In the genomic region with DNA sequence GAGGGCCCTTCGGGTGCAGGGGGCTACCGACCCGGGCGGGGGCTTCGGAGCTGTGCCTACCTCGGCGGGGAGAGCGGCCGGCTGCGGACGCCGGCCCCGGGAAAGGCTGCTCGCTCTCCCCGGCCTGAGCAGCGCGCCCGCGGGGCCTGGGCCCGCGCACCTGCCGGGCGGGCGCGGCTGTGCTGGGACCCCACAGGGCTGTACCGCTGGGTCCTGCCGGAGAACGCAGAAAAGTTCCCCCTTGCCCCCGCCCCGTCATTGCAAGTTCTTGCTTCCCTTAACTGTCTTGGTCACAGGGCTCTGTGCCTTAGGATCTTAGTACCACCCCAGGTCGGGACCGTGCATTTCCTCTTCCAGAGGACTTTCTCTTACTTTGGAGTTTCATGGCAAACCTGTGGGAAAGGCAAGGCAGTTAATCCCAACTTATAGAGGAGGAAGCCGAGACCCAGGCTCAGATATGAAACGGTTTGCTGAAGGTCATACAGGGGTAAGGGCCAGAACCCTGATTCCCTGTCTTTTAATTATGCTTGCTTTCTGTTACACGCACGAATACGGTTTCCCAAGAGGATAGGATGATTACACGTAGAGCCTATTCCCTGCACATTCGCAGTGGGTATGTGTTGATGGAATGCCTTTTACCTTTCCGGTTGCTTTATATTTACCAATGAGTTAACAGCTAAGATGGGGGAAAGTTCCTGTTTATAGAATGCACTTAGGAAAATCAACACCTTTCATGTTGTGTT, we compare ENCODE assay signal across 2 cellular contexts.
TF ChIP-seq lines count a peak whose summit lies in the region.

No MANE protein-coding gene starts in this region.

TF ChIP-seq in HEK293, 187 proteins besides CTCF, POLR2A, EP300 and RAD21:
- TF ChIP-seq ZBTB20 (tag by site-specific recombination; IDR thresholded peaks at IDR 0.05): peak; percentile 81
- peak; percentile 11; the same call in 1 of the 2 replicates for TF ChIP-seq ZBTB8A (tag by site-specific recombination; IDR thresholded peaks at IDR 0.05)
- TF ChIP-seq ZNF596 (tag by site-specific recombination; IDR thresholded peaks at IDR 0.05): 0 out of 2 replicates have a peak, but pooled peaks have one; percentile 5
- TF ChIP-seq, protein P1, sequence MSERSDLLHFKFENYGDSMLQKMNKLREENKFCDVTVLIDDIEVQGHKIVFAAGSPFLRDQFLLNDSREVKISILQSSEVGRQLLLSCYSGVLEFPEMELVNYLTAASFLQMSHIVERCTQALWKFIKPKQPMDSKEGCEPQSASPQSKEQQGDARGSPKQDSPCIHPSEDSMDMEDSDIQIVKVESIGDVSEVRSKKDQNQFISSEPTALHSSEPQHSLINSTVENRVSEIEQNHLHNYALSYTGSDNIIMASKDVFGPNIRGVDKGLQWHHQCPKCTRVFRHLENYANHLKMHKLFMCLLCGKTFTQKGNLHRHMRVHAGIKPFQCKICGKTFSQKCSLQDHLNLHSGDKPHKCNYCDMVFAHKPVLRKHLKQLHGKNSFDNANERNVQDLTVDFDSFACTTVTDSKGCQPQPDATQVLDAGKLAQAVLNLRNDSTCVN (tag by site-specific recombination; optimal IDR thresholded peaks at IDR 0.05): peak; percentile 61
- TF ChIP-seq PRDM1 (tag by site-specific recombination; IDR thresholded peaks at IDR 0.05): peak; percentile 57; the same call in 1 of the 2 replicates
- TF ChIP-seq ZNF184 (tag by site-specific recombination; IDR thresholded peaks at IDR 0.05): no peak

TF ChIP-seq in GM12878, 131 proteins besides CTCF, POLR2A, EP300 and RAD21:
- 0 out of 4 replicates have a peak, but pooled peaks of 1 of the 2 experiments have one; percentile 17 for TF ChIP-seq IKZF2 (IDR thresholded peaks at IDR 0.05)
- TF ChIP-seq RUNX3 (IDR thresholded peaks at IDR 0.05; ENCODE audit: low read length): no peak
- TF ChIP-seq LARP7 (IDR thresholded peaks at IDR 0.05): peak; percentile 71; the same call in 1 of the 2 replicates
- 0 out of 2 replicates have a peak, but pooled peaks have one; percentile 11 for TF ChIP-seq SMARCA5 (IDR thresholded peaks at IDR 0.05)
- no peak for TF ChIP-seq BCL11A (IDR thresholded peaks at IDR 0.05; ENCODE audit: low read depth, low read length)
- TF ChIP-seq, protein P2, sequence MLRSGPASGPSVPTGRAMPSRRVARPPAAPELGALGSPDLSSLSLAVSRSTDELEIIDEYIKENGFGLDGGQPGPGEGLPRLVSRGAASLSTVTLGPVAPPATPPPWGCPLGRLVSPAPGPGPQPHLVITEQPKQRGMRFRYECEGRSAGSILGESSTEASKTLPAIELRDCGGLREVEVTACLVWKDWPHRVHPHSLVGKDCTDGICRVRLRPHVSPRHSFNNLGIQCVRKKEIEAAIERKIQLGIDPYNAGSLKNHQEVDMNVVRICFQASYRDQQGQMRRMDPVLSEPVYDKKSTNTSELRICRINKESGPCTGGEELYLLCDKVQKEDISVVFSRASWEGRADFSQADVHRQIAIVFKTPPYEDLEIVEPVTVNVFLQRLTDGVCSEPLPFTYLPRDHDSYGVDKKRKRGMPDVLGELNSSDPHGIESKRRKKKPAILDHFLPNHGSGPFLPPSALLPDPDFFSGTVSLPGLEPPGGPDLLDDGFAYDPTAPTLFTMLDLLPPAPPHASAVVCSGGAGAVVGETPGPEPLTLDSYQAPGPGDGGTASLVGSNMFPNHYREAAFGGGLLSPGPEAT (IDR thresholded peaks at IDR 0.05; ENCODE audit: low read depth): no peak
- TF ChIP-seq IKZF1 (conservative IDR thresholded peaks at IDR 0.05): peak; percentile 64; the same call in 1 of the 2 replicates
- 0 out of 2 replicates have a peak, but pooled peaks have one; percentile 62 for TF ChIP-seq DPF2 (IDR thresholded peaks at IDR 0.05)
- TF ChIP-seq RB1 (IDR thresholded peaks at IDR 0.05; ENCODE audit: borderline replicate concordance): no peak
- no peak for TF ChIP-seq NFIC (IDR thresholded peaks at IDR 0.05; ENCODE audit: low read depth, low read length)
- no peak for TF ChIP-seq TCF12 (IDR thresholded peaks at IDR 0.05; ENCODE audit: low read depth, low read length)
- 0 out of 2 replicates have a peak, but pooled peaks have one; percentile 26 for TF ChIP-seq POLR2AphosphoS5 (IDR thresholded peaks at IDR 0.05; ENCODE audit: low read length)
- TF ChIP-seq CHD4 (IDR thresholded peaks at IDR 0.05): no peak
- TF ChIP-seq, protein P3, sequence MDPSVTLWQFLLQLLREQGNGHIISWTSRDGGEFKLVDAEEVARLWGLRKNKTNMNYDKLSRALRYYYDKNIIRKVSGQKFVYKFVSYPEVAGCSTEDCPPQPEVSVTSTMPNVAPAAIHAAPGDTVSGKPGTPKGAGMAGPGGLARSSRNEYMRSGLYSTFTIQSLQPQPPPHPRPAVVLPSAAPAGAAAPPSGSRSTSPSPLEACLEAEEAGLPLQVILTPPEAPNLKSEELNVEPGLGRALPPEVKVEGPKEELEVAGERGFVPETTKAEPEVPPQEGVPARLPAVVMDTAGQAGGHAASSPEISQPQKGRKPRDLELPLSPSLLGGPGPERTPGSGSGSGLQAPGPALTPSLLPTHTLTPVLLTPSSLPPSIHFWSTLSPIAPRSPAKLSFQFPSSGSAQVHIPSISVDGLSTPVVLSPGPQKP (IDR thresholded peaks at IDR 0.05; ENCODE audit: low read depth, low read length): no peak
- TF ChIP-seq ZNF207 (IDR thresholded peaks at IDR 0.05; ENCODE audit: borderline replicate concordance): peak; percentile 49; the same call in 1 of the 2 replicates
